In genomic region chr9:96619491-96620154, GRCh38 we compare ENCODE assay signal across 8 cellular contexts. TPM values are rescaled to one million over a fixed set of nuclear protein-coding genes. Genes with fewer than 3 reads are reported as not detected.
DNase-seq lines count a peak whose midpoint lies in the region; ATAC-seq and TF ChIP-seq lines count a peak whose summit lies in the region.

Gene CDC14B (minus strand): TSS chr9:96619843. CDS start chr9:96619378, 465 bp downstream.

- H3K9ac ChIP-seq in iPS-15b (ENCODE audit: low read depth, low read length), result no peak within 1 kb of the TSS

- no peak; the same call in 1 of the 2 replicates for TF ChIP-seq CTCF in AG10803 (conservative IDR thresholded peaks at IDR 0.05; ENCODE audit: low read length)
- TF ChIP-seq CTCF in WERI-Rb-1 (IDR thresholded peaks at IDR 0.05; ENCODE audit: low read depth, low read length), result 0 out of 2 replicates have a peak, but pooled peaks have one; percentile 16

- peaks cover 12% of the 10 kb centered on the region for H3K4me1 ChIP-seq in iPS-15b (ENCODE audit: control insufficient read depth, insufficient read depth, low read length)

- in situ Hi-C loops in T47D (cut with HindIII; ENCODE audit: low pct_unique_long_range_greater_than_20kb, low sequenced_read_pairs), result no loop called here

- H3K9me3 ChIP-seq in WERI-Rb-1 (ENCODE audit: severe bottlenecking), result no peaks in the 10 kb centered on the region
- H3K9me3 ChIP-seq in iPS-15b (ENCODE audit: control insufficient read depth, insufficient read depth, low read length), result no peaks in the 10 kb centered on the region

- peak within 1 kb of the TSS; percentile 74 for H3K4me3 ChIP-seq in AG10803 (ENCODE audit: low read length)
- peak within 1 kb of the TSS; percentile 64 for H3K4me3 ChIP-seq in WERI-Rb-1 (ENCODE audit: low read depth, low read length)
- H3K4me3 ChIP-seq in iPS-15b (ENCODE audit: low read depth, low read length), result peak within 1 kb of the TSS; percentile 64

- ATAC-seq in GM21723 (IDR thresholded peaks at IDR 0.05; ENCODE audit: unreplicated experiment) (peak; percentile 57), sciatic nerve (peak; percentile 79), GM21717 (IDR thresholded peaks at IDR 0.05; ENCODE audit: unreplicated experiment) (no peak)

- DNase-seq in AG10803 (ENCODE audit: low read depth) (peak; percentile 75), NCI-H187 treated with DMSO at 0.1 percent for 48 hours (lab: John Stamatoyannopoulos, UW) (peak; percentile 12), WERI-Rb-1 (peak; percentile 97), T47D (ENCODE audit: low read depth in 1 of 2, low spot score in 1 of 2) (peak; percentile 82 to 93), sciatic nerve (ENCODE audit: low spot score) (peak; percentile 92)

- H3K27ac ChIP-seq in WERI-Rb-1, result no peak within 1 kb of the TSS

- 0 out of 2 replicates have a peak, but pooled peaks cover 4% of the 10 kb centered on the region for H3K36me3 ChIP-seq in WERI-Rb-1
- H3K36me3 ChIP-seq in iPS-15b (ENCODE audit: control insufficient read depth, insufficient read depth, low read length), result no peaks in the 10 kb centered on the region

- intact Hi-C loops in sciatic nerve (cut with DNase I), result no loop called here

- H3K27me3 ChIP-seq in WERI-Rb-1 (ENCODE audit: insufficient read depth, low read depth, severe bottlenecking) (no peaks in the 10 kb centered on the region), iPS-15b (ENCODE audit: control insufficient read depth, insufficient read depth, low read length) (peaks cover 21% of the 10 kb centered on the region)

RNA-seq across cellular contexts. Expression of gene CDC14B, which starts in this region (rescaled TPM):
- total RNA-seq in sciatic nerve, result 45.1 TPM

Comparison
In these comparisons a context has a peak if more than half of its experiments do, and no peak if none do; other contexts are left out.
1. DNase-seq: peak in every context shown above with its lines; median percentile 97 in WERI-Rb-1; 92 in sciatic nerve; 88 in T47D; 75 in AG10803; 12 in NCI-H187 treated with DMSO at 0.1 percent for 48 hours.